ENCODE assay signal across 18 cellular contexts in the genomic region with DNA sequence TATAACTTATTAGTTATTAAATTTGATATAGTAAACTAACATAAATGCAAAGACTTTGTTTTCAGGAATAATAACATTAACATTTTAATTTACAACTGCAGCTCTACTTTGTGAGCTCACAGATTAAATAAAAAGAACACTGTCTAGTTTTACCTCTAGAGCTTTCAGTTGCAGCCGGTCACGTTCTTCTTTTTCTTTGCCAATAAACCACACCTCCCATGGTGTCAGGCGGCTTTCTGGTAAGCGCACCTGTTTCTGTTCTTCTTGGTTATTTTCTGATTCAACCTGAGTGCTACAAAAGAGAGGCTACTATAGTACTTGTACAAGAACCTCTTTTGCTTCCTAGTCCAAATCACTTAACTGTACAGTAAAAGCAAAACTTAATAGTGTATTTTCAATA. TPM values are rescaled to one million over a fixed set of nuclear protein-coding genes. Genes with fewer than 3 reads are reported as not detected.
DNase-seq lines count a peak whose midpoint lies in the region; ATAC-seq and TF ChIP-seq lines count a peak whose summit lies in the region.
"Had no signal": no experiment of that assay in that cellular context is flagged by ENCODE, and none has a peak within 500 bp of the region (broad histone marks: within the 10 kb centered on the region; RNA-seq: fewer than 3 reads in every experiment).

No MANE protein-coding gene starts in this region.

- H3K36me3 ChIP-seq in left ventricle myocardium inferior: no peaks in the 10 kb centered on the region

- no peak overlapping the region for H3K27ac ChIP-seq in left ventricle myocardium inferior (replicated peaks)
- H3K27ac ChIP-seq: SK-N-MC had no signal

- H3K4me1 ChIP-seq in left ventricle myocardium inferior: peaks cover 12% of the 10 kb centered on the region

- intact Hi-C loops in left colon (cut with DNase I, micrococcal nuclease) (no loop called here), cardiac septum (cut with DNase I) (no loop called here), left ventricle myocardium inferior (cut with micrococcal nuclease) (no loop called here)

- ATAC-seq in left colon: peak; percentile 52
- no peak for ATAC-seq in GM18909 (IDR thresholded peaks at IDR 0.05; ENCODE audit: poor library complexity, unreplicated experiment)
- ATAC-seq: HCT116, Panc1 had no signal

- no peaks in the 10 kb centered on the region for H3K27me3 ChIP-seq in left ventricle myocardium inferior (ENCODE audit: low read depth)

- no peaks in the 10 kb centered on the region for H3K9me3 ChIP-seq in left ventricle myocardium inferior (replicated peaks)

- no peak for TF ChIP-seq CTCF in left ventricle myocardium inferior (IDR thresholded peaks at IDR 0.05; ENCODE audit: borderline replicate concordance)

- DNase-seq in COLO668 (lab: John Stamatoyannopoulos, UW; ENCODE audit: unreplicated experiment): peak; percentile 49
- DNase-seq in NCI-H1092 treated with DMSO at 0.1 percent for 48 hours (lab: John Stamatoyannopoulos, UW): peak; percentile 76
- DNase-seq in NCI-H2196 treated with DMSO at 0.1 percent for 48 hours (lab: John Stamatoyannopoulos, UW; ENCODE audit: unreplicated experiment): peak; percentile 37
- peak; percentile 34 to 56 for DNase-seq in left colon
- DNase-seq in HuH-7.5 (ENCODE audit: low spot score): no peak
- DNase-seq in cardiac septum (ENCODE audit: low spot score): no peak
- DNase-seq in left ventricle myocardium inferior: no peak
- DNase-seq: activated CD4-positive, alpha-beta T cell treated with anti-CD3 and anti-CD28 coated beads for 4 hours; activated effector memory CD4-positive, alpha-beta T cell treated with Interleukin-2 at 50 U/mL for 16 hours; amniotic stem cell; effector memory CD4-positive, alpha-beta T cell; kidney; NCI-H524; retina had no signal

- H3K4me3 ChIP-seq in left ventricle myocardium inferior: no peak overlapping the region
- H3K4me3 ChIP-seq: SK-N-MC had no signal

RNA-seq across cellular contexts. Expression of a gene that starts 5.8 kb away (rescaled TPM):
- total RNA-seq in left colon: 1 to 10 TPM; 7.7 to 9.2 TPM
- total RNA-seq in cardiac septum: 2.3 TPM
- 1.6 TPM for total RNA-seq in left ventricle myocardium inferior

Comparison
In these comparisons a context has a peak if more than half of its experiments do, and no peak if none do; other contexts are left out.
1. DNase-seq: peak in COLO668 (single experiment), NCI-H1092 treated with DMSO at 0.1 percent for 48 hours (single experiment), NCI-H2196 treated with DMSO at 0.1 percent for 48 hours (single experiment) and left colon (2 of 2); none in HuH-7.5 (single experiment), cardiac septum (single experiment) and left ventricle myocardium inferior (single experiment).